In genomic region chr14:83309211-83309610, GRCh38 we compare ENCODE assay signal across 32 cellular contexts.
DNase-seq lines count a peak whose midpoint lies in the region; TF ChIP-seq lines count a peak whose summit lies in the region.
"Had no signal": no experiment of that assay in that cellular context is flagged by ENCODE, and none has a peak within 500 bp of the region (broad histone marks: within the 10 kb centered on the region; RNA-seq: fewer than 3 reads in every experiment).

No MANE protein-coding gene starts in this region.

- no peak overlapping the region for H3K4me3 ChIP-seq in endodermal cell (ENCODE audit: low read length)
- no peak overlapping the region for H3K4me3 ChIP-seq in mesendoderm (ENCODE audit: low read length)
- no peak overlapping the region for H3K4me3 ChIP-seq in parathyroid adenoma (ENCODE audit: low read depth, low read length)
- H3K4me3 ChIP-seq: A549; BLaER1; BLaER1 treated with 17β-estradiol and CSF1 and Interleukin-3, amounts not matched to agents 10 nM and 100 nM had no signal

- H3K4me2 ChIP-seq in mesendoderm (ENCODE audit: low read length) (no peak overlapping the region), parathyroid adenoma (ENCODE audit: low read length) (no peak overlapping the region)
- H3K4me2 ChIP-seq: A549; BLaER1; BLaER1 treated with 17β-estradiol and CSF1 and Interleukin-3, amounts not matched to agents 10 nM and 100 nM had no signal

- H4K8ac ChIP-seq in mesendoderm (ENCODE audit: low read depth, low read length), result no peak overlapping the region

- H3K36me3 Mint-ChIP-seq in endodermal cell (ENCODE audit: low read depth), result peaks cover 6% of the 10 kb centered on the region
- H3K36me3 Mint-ChIP-seq: CD14-positive monocyte; CD4-positive, alpha-beta memory T cell; CD4-positive, CD25-positive, alpha-beta regulatory T cell; CD8-positive, alpha-beta memory T cell; CD8-positive, alpha-beta T cell had no signal

- no peak for TF ChIP-seq CTCF in endodermal cell (conservative IDR thresholded peaks at IDR 0.05)
- TF ChIP-seq CTCF in parathyroid adenoma (IDR thresholded peaks at IDR 0.05), result no peak

- peak overlapping the region; percentile 18 for H3K27ac ChIP-seq in endodermal cell (ENCODE audit: low read depth, low read length)
- peak overlapping the region; percentile 20 for H3K27ac ChIP-seq in mesendoderm (ENCODE audit: low read depth, low read length)
- H3K27ac ChIP-seq in parathyroid adenoma, result peak overlapping the region; percentile 48
- H3K27ac ChIP-seq: 22Rv1; A549; BLaER1; BLaER1 treated with 17β-estradiol and CSF1 and Interleukin-3, amounts not matched to agents 10 nM and 100 nM; C4-2B had no signal

- H4K5ac ChIP-seq in mesendoderm (ENCODE audit: low read length), result no peak overlapping the region

- H2AFZ ChIP-seq in parathyroid adenoma, result peak overlapping the region; percentile 39

- no peak overlapping the region for H3K56ac ChIP-seq in mesendoderm (ENCODE audit: low read length)

- H3K18ac ChIP-seq in mesendoderm (ENCODE audit: low read length), result peak overlapping the region; percentile 51

- H3K4me1 Mint-ChIP-seq in endodermal cell, result peaks cover 18% of the 10 kb centered on the region
- H3K4me1 Mint-ChIP-seq: B cell; CD4-positive, alpha-beta memory T cell; CD4-positive, CD25-positive, alpha-beta regulatory T cell; CD8-positive, alpha-beta memory T cell had no signal

- H3K27me3 ChIP-seq in endodermal cell (ENCODE audit: control insufficient read depth, insufficient read depth, low read length, poor library complexity, severe bottlenecking), result no peaks in the 10 kb centered on the region
- no peaks in the 10 kb centered on the region for H3K27me3 ChIP-seq in mesendoderm (ENCODE audit: insufficient read depth, low read length, poor library complexity)
- H3K27me3 ChIP-seq in parathyroid adenoma (ENCODE audit: control insufficient read depth, insufficient read depth, low read length), result no peaks in the 10 kb centered on the region
- H3K27me3 ChIP-seq: BE2C; BLaER1; BLaER1 treated with 17β-estradiol and CSF1 and Interleukin-3, amounts not matched to agents 10 nM and 100 nM had no signal

- WGBS in endodermal cell (ENCODE audit: insufficient coverage in 1 of 2, insufficient read length in 1 of 2), 2 experiments, result 68 to 75% methylated on average over 1 of the region's 1 CpG
- WGBS in mesendoderm (ENCODE audit: extremely low coverage, insufficient coverage, low lambda C conversion rate), result no CpG with 5 or more reads among the region's 1 CpG

- peak overlapping the region; percentile 16 for H3K4ac ChIP-seq in mesendoderm (ENCODE audit: low read depth, low read length)

- H3K4me1 ChIP-seq in endodermal cell (ENCODE audit: control insufficient read depth, insufficient read depth, low read length) (no peaks in the 10 kb centered on the region), mesendoderm (ENCODE audit: control insufficient read depth, low read depth, low read length) (peaks cover 1% of the 10 kb centered on the region), parathyroid adenoma (peaks cover 29% of the 10 kb centered on the region)
- H3K4me1 ChIP-seq: A549, BE2C, BLaER1, Caco-2 had no signal

- peak overlapping the region; percentile 83 for H3K27ac Mint-ChIP-seq in endodermal cell
- H3K27ac Mint-ChIP-seq: B cell; CD4-positive, alpha-beta memory T cell; CD4-positive, alpha-beta T cell; CD4-positive, CD25-positive, alpha-beta regulatory T cell; CD8-positive, alpha-beta T cell had no signal

- no peak overlapping the region for H3K9ac ChIP-seq in endodermal cell (ENCODE audit: extremely low read depth, low read length, poor library complexity, severe bottlenecking)
- H3K9ac ChIP-seq in mesendoderm (ENCODE audit: low read length), result no peak overlapping the region
- no peak overlapping the region for H3K9ac ChIP-seq in parathyroid adenoma
- H3K9ac ChIP-seq: BLaER1; BLaER1 treated with 17β-estradiol and CSF1 and Interleukin-3, amounts not matched to agents 10 nM and 100 nM had no signal

- no peak overlapping the region for H3K4me3 Mint-ChIP-seq in endodermal cell
- H3K4me3 Mint-ChIP-seq: B cell; CD14-positive monocyte; CD4-positive, alpha-beta memory T cell; CD4-positive, alpha-beta T cell; CD4-positive, CD25-positive, alpha-beta regulatory T cell; CD8-positive, alpha-beta memory T cell; CD8-positive, alpha-beta T cell had no signal

- no peak overlapping the region for H2AK5ac ChIP-seq in mesendoderm (ENCODE audit: low read length)

- no peaks in the 10 kb centered on the region for H3K79me1 ChIP-seq in mesendoderm (ENCODE audit: low read length)

- H3K27me3 Mint-ChIP-seq in endodermal cell (ENCODE audit: insufficient read depth), result no peaks in the 10 kb centered on the region
- H3K27me3 Mint-ChIP-seq: B cell; CD4-positive, alpha-beta memory T cell; CD4-positive, alpha-beta T cell; CD4-positive, CD25-positive, alpha-beta regulatory T cell; CD8-positive, alpha-beta memory T cell had no signal

- H3K79me2 ChIP-seq in mesendoderm (ENCODE audit: control insufficient read depth, insufficient read depth, low read length) (no peaks in the 10 kb centered on the region), parathyroid adenoma (no peaks in the 10 kb centered on the region)

- DNase-seq in endodermal cell (no peak), mesendoderm (peak; percentile 92), AG08395 (ENCODE audit: low spot score) (no peak), ACHN (no peak)
- no peak for DNase-seq in activated CD8-positive, alpha-beta memory T cell treated with anti-CD3 and anti-CD28 coated beads, Interleukin-2, amount 50 U/mL, for 48 hours
- DNase-seq: 8988T; AML-193; BE2C; C1 segment of cervical spinal cord; Caco-2; Calu3; CD4-positive, alpha-beta memory T cell; CD4-positive, alpha-beta T cell; CD4-positive, CD25-positive, alpha-beta regulatory T cell; CD8-positive, alpha-beta memory T cell; CD8-positive, alpha-beta T cell; COR-L47; DMS 273 treated with DMSO at 0.1 percent for 48 hours; DMS153; DMS53; DMS79; DMS79 treated with DMSO at 0.1 percent for 48 hours; DND-41; EL had no signal

- H3K9me3 Mint-ChIP-seq in endodermal cell, result peaks cover 18% of the 10 kb centered on the region

- H2BK15ac ChIP-seq in mesendoderm (replicated peaks; ENCODE audit: low read depth), result no peak overlapping the region

- H3K36me3 ChIP-seq in endodermal cell (ENCODE audit: control insufficient read depth, insufficient read depth, low read length), result no peaks in the 10 kb centered on the region
- no peaks in the 10 kb centered on the region for H3K36me3 ChIP-seq in mesendoderm (ENCODE audit: control insufficient read depth, insufficient read depth, low read length)
- no peaks in the 10 kb centered on the region for H3K36me3 ChIP-seq in parathyroid adenoma (ENCODE audit: control insufficient read depth, insufficient read depth, low read length)
- H3K36me3 ChIP-seq: BE2C; BLaER1; BLaER1 treated with 17β-estradiol and CSF1 and Interleukin-3, amounts not matched to agents 10 nM and 100 nM had no signal

- in situ Hi-C loops in ACHN (cut with HindIII; ENCODE audit: low pct_ligation_motif_present, low pct_unique_long_range_greater_than_20kb, low sequenced_read_pairs), result no loop called here

- H3K23ac ChIP-seq in mesendoderm (ENCODE audit: low read length), result no peak overlapping the region

- H2BK5ac ChIP-seq in mesendoderm (ENCODE audit: low read length), result peak overlapping the region; percentile 17

- H3K9me3 ChIP-seq in endodermal cell (ENCODE audit: control insufficient read depth, low read length), result peaks cover 35% of the 10 kb centered on the region
- H3K9me3 ChIP-seq in parathyroid adenoma (ENCODE audit: control insufficient read depth, low read length), result no peaks in the 10 kb centered on the region
- H3K9me3 ChIP-seq: A549; BE2C; BLaER1; BLaER1 treated with 17β-estradiol and CSF1 and Interleukin-3, amounts not matched to agents 10 nM and 100 nM; Caco-2 had no signal

- peak overlapping the region; percentile 38 for H2BK120ac ChIP-seq in mesendoderm (ENCODE audit: low read depth, low read length)
